Comparison of ENCODE assay signal across 28 cellular contexts in the genomic region with DNA sequence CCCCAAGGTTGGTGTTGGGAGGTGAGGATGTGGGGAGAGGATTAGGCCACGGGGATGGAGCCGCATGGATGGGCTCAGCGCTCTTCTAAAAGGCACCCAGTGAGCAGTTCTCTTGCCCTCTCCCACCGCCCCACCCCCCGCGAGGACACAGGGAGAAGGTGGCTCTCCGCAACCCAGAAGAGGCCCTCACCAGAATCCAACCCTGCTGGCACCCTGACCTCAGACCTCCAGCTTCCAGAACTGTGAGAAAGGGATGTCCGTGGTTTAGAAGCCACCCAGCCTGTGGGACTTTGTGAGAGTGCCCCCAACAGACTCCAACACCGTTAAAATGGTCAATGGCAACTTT.
"Had no signal": no experiment of that assay in that cellular context is flagged by ENCODE, and none has a peak within 500 bp of the region (broad histone marks: within the 10 kb centered on the region; RNA-seq: fewer than 3 reads in every experiment).

No MANE protein-coding gene starts in this region.

- H3K27ac Mint-ChIP-seq: activated CD4-positive, alpha-beta memory T cell treated with anti-CD3 and anti-CD28 coated beads, Interleukin-2, amount 10 ng/mL, durations not matched to agents 7 days and 5 days; activated CD4-positive, alpha-beta T cell treated with anti-CD3 and anti-CD28 coated beads for 36 hours; activated naive CD4-positive, alpha-beta T cell treated with anti-CD3 and anti-CD28 coated beads, Interleukin-2, amount 50 U/mL, for 72 hours had no signal

- H3K4me3 ChIP-seq: cardiac muscle cell, MG63, SJCRH30 had no signal

- H3K4me3 Mint-ChIP-seq: activated CD4-positive, alpha-beta memory T cell treated with anti-CD3 and anti-CD28 coated beads, Interleukin-2, amount 10 ng/mL, durations not matched to agents 7 days and 5 days; activated CD4-positive, alpha-beta T cell treated with anti-CD3 and anti-CD28 coated beads for 36 hours had no signal

- H3K4me1 ChIP-seq: SJCRH30 had no signal

- H3K36me3 ChIP-seq: brain microvascular endothelial cell, cardiac muscle cell, MG63, SJCRH30 had no signal

- H3K27ac ChIP-seq: brain microvascular endothelial cell, cardiac muscle cell, SJCRH30, VCaP had no signal

- H3K27me3 ChIP-seq: brain microvascular endothelial cell, cardiac muscle cell, MG63, SJCRH30 had no signal

- DNase-seq: activated CD4-positive, alpha-beta memory T cell treated with anti-CD3 and anti-CD28 coated beads, Interleukin-2, amount 10 ng/mL, durations not matched to agents 7 days and 5 days; activated CD4-positive, alpha-beta T cell treated with anti-CD3 and anti-CD28 coated beads for 36 hours; activated CD4-positive, alpha-beta T cell treated with anti-CD3 and anti-CD28 coated beads, Interleukin-2, amount 50 U/mL, for 1 hour; activated CD8-positive, alpha-beta memory T cell treated with anti-CD3 and anti-CD28 coated beads, Interleukin-2, amount 50 U/mL, for 4 hours; activated naive CD4-positive, alpha-beta T cell treated with Interleukin-2 at 50 U/mL for 16 hours; activated T-cell treated with anti-CD3 and anti-CD28 coated beads, Interleukin-2, amount 50 U/mL, for 1 hour; amygdala; brain microvascular endothelial cell; MG63; MV-4-11; NCI-H1092 treated with DMSO at 0.1 percent for 48 hours; NCI-H1417 treated with DMSO at 0.1 percent for 48 hours; NCI-H1694 treated with DMSO at 0.1 percent for 48 hours; NCI-H2029 treated with DMSO at 0.1 percent for 48 hours; NCI-H345; NCI-H510A treated with DMSO at 0.1 percent for 48 hours; NCI-H69; NK-92 treated with Interleukin-12 subunit alpha and Interleukin-12 subunit beta, amount 100 ng/mL, for 24 hours; OCI-M1; Right ventricle myocardium superior; RPMI8226; SJCRH30; SK-N-SH; T-helper 1 cell had no signal

- ATAC-seq: activated CD4-positive, alpha-beta T cell treated with anti-CD3 and anti-CD28 coated beads for 36 hours; activated naive CD4-positive, alpha-beta T cell treated with anti-CD3 and anti-CD28 coated beads, Interleukin-2, amount 50 U/mL, for 72 hours; Panc1 had no signal

- H3K4me1 Mint-ChIP-seq: activated CD4-positive, alpha-beta memory T cell treated with anti-CD3 and anti-CD28 coated beads, Interleukin-2, amount 10 ng/mL, durations not matched to agents 7 days and 5 days; activated CD4-positive, alpha-beta T cell treated with anti-CD3 and anti-CD28 coated beads for 36 hours had no signal

- H3K9me3 ChIP-seq: MG63, SJCRH30, SK-N-SH had no signal

- H3K27me3 Mint-ChIP-seq: activated CD4-positive, alpha-beta memory T cell treated with anti-CD3 and anti-CD28 coated beads, Interleukin-2, amount 10 ng/mL, durations not matched to agents 7 days and 5 days had no signal

- H3K9me3 Mint-ChIP-seq: activated CD4-positive, alpha-beta memory T cell treated with anti-CD3 and anti-CD28 coated beads, Interleukin-2, amount 10 ng/mL, durations not matched to agents 7 days and 5 days; activated naive CD4-positive, alpha-beta T cell treated with anti-CD3 and anti-CD28 coated beads, Interleukin-2, amount 50 U/mL, for 72 hours had no signal

- H3K36me3 Mint-ChIP-seq: activated naive CD4-positive, alpha-beta T cell treated with anti-CD3 and anti-CD28 coated beads, Interleukin-2, amount 50 U/mL, for 72 hours had no signal
